Comparison of ENCODE assay signal across 1 cellular context in genomic region chr1:46613661-46614603, GRCh38.
TF ChIP-seq lines count a peak whose summit lies in the region.

No MANE protein-coding gene starts in this region.

TF ChIP-seq in A549, 52 proteins besides CTCF, POLR2A, EP300 and RAD21:
- TF ChIP-seq SREBF2 (IDR thresholded peaks at IDR 0.05) (no peak), FOSL2 (IDR thresholded peaks at IDR 0.05) (no peak), FOSL2 (CRISPR knock-in tag; IDR thresholded peaks at IDR 0.05) (no peak), MAFK (IDR thresholded peaks at IDR 0.05; ENCODE audit: partially characterized antibody) (no peak), RFX5 (IDR thresholded peaks at IDR 0.05) (no peak), BHLHE40 (IDR thresholded peaks at IDR 0.05; ENCODE audit: low read depth, low read length) (no peak), CBX2 (IDR thresholded peaks at IDR 0.05; ENCODE audit: borderline replicate concordance, low read depth) (no peak), MAZ (IDR thresholded peaks at IDR 0.05; ENCODE audit: borderline replicate concordance, low read depth, low read length) (no peak), ESRRA (IDR thresholded peaks at IDR 0.05; ENCODE audit: borderline replicate concordance, low read length) (no peak), NFE2L2 (conservative IDR thresholded peaks at IDR 0.05; ENCODE audit: low read length) (no peak), USF2 (IDR thresholded peaks at IDR 0.05) (no peak), CBX8 (IDR thresholded peaks at IDR 0.05) (no peak), ZSCAN20 (CRISPR knock-in tag; IDR thresholded peaks at IDR 0.05) (no peak), ZFP36 (IDR thresholded peaks at IDR 0.05; ENCODE audit: borderline replicate concordance, partially characterized antibody) (no peak), JUN (IDR thresholded peaks at IDR 0.05) (no peak)
- TF ChIP-seq, protein P1, sequence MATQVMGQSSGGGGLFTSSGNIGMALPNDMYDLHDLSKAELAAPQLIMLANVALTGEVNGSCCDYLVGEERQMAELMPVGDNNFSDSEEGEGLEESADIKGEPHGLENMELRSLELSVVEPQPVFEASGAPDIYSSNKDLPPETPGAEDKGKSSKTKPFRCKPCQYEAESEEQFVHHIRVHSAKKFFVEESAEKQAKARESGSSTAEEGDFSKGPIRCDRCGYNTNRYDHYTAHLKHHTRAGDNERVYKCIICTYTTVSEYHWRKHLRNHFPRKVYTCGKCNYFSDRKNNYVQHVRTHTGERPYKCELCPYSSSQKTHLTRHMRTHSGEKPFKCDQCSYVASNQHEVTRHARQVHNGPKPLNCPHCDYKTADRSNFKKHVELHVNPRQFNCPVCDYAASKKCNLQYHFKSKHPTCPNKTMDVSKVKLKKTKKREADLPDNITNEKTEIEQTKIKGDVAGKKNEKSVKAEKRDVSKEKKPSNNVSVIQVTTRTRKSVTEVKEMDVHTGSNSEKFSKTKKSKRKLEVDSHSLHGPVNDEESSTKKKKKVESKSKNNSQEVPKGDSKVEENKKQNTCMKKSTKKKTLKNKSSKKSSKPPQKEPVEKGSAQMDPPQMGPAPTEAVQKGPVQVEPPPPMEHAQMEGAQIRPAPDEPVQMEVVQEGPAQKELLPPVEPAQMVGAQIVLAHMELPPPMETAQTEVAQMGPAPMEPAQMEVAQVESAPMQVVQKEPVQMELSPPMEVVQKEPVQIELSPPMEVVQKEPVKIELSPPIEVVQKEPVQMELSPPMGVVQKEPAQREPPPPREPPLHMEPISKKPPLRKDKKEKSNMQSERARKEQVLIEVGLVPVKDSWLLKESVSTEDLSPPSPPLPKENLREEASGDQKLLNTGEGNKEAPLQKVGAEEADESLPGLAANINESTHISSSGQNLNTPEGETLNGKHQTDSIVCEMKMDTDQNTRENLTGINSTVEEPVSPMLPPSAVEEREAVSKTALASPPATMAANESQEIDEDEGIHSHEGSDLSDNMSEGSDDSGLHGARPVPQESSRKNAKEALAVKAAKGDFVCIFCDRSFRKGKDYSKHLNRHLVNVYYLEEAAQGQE (IDR thresholded peaks at IDR 0.05) = no peak
